8 cellular contexts compared by ENCODE assay signal in genomic region chr16:10988164-10988803, GRCh38. TPM values are rescaled to one million over a fixed set of nuclear protein-coding genes. Genes with fewer than 3 reads are reported as not detected.
A peak's percentile ranks its signal among the peaks of the same experiment; 100 is the strongest.
DNase-seq lines count a peak whose midpoint lies in the region; ATAC-seq and TF ChIP-seq lines count a peak whose summit lies in the region.

No MANE protein-coding gene starts in this region.

- H3K4me3 ChIP-seq in GM12864 (ENCODE audit: low read depth, low read length) (no peak overlapping the region), fibroblast of mammary gland (ENCODE audit: control insufficient read depth, low read depth, low read length) (no peak overlapping the region)

- peak overlapping the region; percentile 85 for H3K27ac Mint-ChIP-seq in stimulated activated memory B cell treated with anti-CD40 and anti-IgM and Interleukin-4, amounts not matched to agents 10 μg/mL and 1 μg/mL and 100 μg/mL, for 72 hours

- peaks cover 66% of the 10 kb centered on the region for H3K36me3 Mint-ChIP-seq in stimulated activated memory B cell treated with anti-CD40 and anti-IgM and Interleukin-4, amounts not matched to agents 10 μg/mL and 1 μg/mL and 100 μg/mL, for 72 hours

- H3K27me3 Mint-ChIP-seq in stimulated activated memory B cell treated with anti-CD40 and anti-IgM and Interleukin-4, amounts not matched to agents 10 μg/mL and 1 μg/mL and 100 μg/mL, for 72 hours: no peaks in the 10 kb centered on the region

- ATAC-seq in HG02759 (IDR thresholded peaks at IDR 0.05; ENCODE audit: unreplicated experiment): peak; percentile 75
- ATAC-seq in stimulated activated memory B cell treated with anti-CD40 and anti-IgM and Interleukin-4, amounts not matched to agents 10 μg/mL and 1 μg/mL and 100 μg/mL, for 72 hours: peak; percentile 96
- no peak for ATAC-seq in esophagus mucosa
- ATAC-seq in GM18873 (IDR thresholded peaks at IDR 0.05; ENCODE audit: low FRiP score, unreplicated experiment): no peak

- H3K4me3 Mint-ChIP-seq in stimulated activated memory B cell treated with anti-CD40 and anti-IgM and Interleukin-4, amounts not matched to agents 10 μg/mL and 1 μg/mL and 100 μg/mL, for 72 hours: peak overlapping the region; percentile 53

- peaks cover 4% of the 10 kb centered on the region for H3K9me3 Mint-ChIP-seq in stimulated activated memory B cell treated with anti-CD40 and anti-IgM and Interleukin-4, amounts not matched to agents 10 μg/mL and 1 μg/mL and 100 μg/mL, for 72 hours

- TF ChIP-seq CTCF in GM12864 (IDR thresholded peaks at IDR 0.05; ENCODE audit: low read depth, low read length, missing control alignments): peak; percentile 84
- TF ChIP-seq CTCF in fibroblast of mammary gland (conservative IDR thresholded peaks at IDR 0.05; ENCODE audit: control insufficient read depth, insufficient read depth, low read depth, low read length): peak; percentile 42

- H3K4me1 Mint-ChIP-seq in stimulated activated memory B cell treated with anti-CD40 and anti-IgM and Interleukin-4, amounts not matched to agents 10 μg/mL and 1 μg/mL and 100 μg/mL, for 72 hours: peaks cover 74% of the 10 kb centered on the region

- DNase-seq in GM12864 (ENCODE audit: low read depth) (no peak), fibroblast of mammary gland (ENCODE audit: low read depth) (no peak), occipital lobe (lab: John Stamatoyannopoulos, UW) (no peak)
- DNase-seq in activated CD4-positive, alpha-beta T cell treated with anti-CD3 and anti-CD28 coated beads for 1 hour: peak; percentile 12

RNA-seq across cellular contexts. Expression of gene CLEC16A, which starts 43.9 kb away (rescaled TPM):
- 17.7 TPM for total RNA-seq in esophagus mucosa
- total RNA-seq in occipital lobe: 20.4 TPM

RNA-seq across cellular contexts. Expression of gene DEXI, which starts 46.0 kb away (rescaled TPM):
- total RNA-seq in esophagus mucosa: 14.5 TPM
- 8.1 TPM for total RNA-seq in occipital lobe

Comparison
In these comparisons a context has a peak if more than half of its experiments do, and no peak if none do; other contexts are left out.
1. ATAC-seq: peak in HG02759 (single experiment) and stimulated activated memory B cell treated with anti-CD40 and anti-IgM and Interleukin-4, amounts not matched to agents 10 μg/mL and 1 μg/mL and 100 μg/mL, for 72 hours (single experiment); none in esophagus mucosa (single experiment) and GM18873 (single experiment).